Comparison of ENCODE assay signal across 16 cellular contexts in genomic region chr2:180573951-180574350, GRCh38.
DNase-seq lines count a peak whose midpoint lies in the region; ATAC-seq, FAIRE-seq and TF ChIP-seq lines count a peak whose summit lies in the region.
"Had no signal": no experiment of that assay in that cellular context is flagged by ENCODE, and none has a peak within 500 bp of the region (broad histone marks: within the 10 kb centered on the region; RNA-seq: fewer than 3 reads in every experiment).

No MANE protein-coding gene starts in this region.

- WGBS in aorta, 2 donors: 37 to 45% methylated on average over 3 of the region's 3 CpGs

- no peaks in the 10 kb centered on the region for H3K36me3 Mint-ChIP-seq in MCF 10A (ENCODE audit: insufficient read depth, unreplicated experiment)

- ATAC-seq in aorta (ENCODE audit: low FRiP score) (no peak), lower lobe of right lung (no peak)

- no peak overlapping the region for H3K27ac ChIP-seq in breast epithelium
- no peak overlapping the region for H3K27ac ChIP-seq in aorta (ENCODE audit: low read depth in 1 of 2, low read length in 2 of 2)
- H3K27ac ChIP-seq in lower lobe of right lung: no peak overlapping the region
- H3K27ac ChIP-seq: ascending aorta, SJCRH30 had no signal

- TF ChIP-seq CTCF in MCF 10A (IDR thresholded peaks at IDR 0.05; ENCODE audit: unreplicated experiment) (no peak), breast epithelium (IDR thresholded peaks at IDR 0.05) (no peak), lower lobe of right lung (IDR thresholded peaks at IDR 0.05) (no peak)

- peaks cover 23% of the 10 kb centered on the region for H3K4me1 Mint-ChIP-seq in MCF 10A (ENCODE audit: insufficient read depth, unreplicated experiment)
- H3K4me1 Mint-ChIP-seq: activated CD4-positive, alpha-beta T cell treated with anti-CD3 and anti-CD28 coated beads, Interleukin-2, amount 10 ng/mL, durations not matched to agents 7 days and 5 days had no signal

- H3K9me3 ChIP-seq in breast epithelium: no peaks in the 10 kb centered on the region
- H3K9me3 ChIP-seq in aorta (ENCODE audit: control insufficient read depth, low read length): no peaks in the 10 kb centered on the region
- no peaks in the 10 kb centered on the region for H3K9me3 ChIP-seq in lower lobe of right lung
- H3K9me3 ChIP-seq: ascending aorta, SJCRH30 had no signal

- BruUV-seq in MCF 10A (replicated peaks; lab: Mats Ljungman, UMichigan): no TSS peak

- peak overlapping the region; percentile 3 for H3K27ac Mint-ChIP-seq in MCF 10A (ENCODE audit: low read depth, unreplicated experiment)
- H3K27ac Mint-ChIP-seq: activated CD4-positive, alpha-beta T cell treated with anti-CD3 and anti-CD28 coated beads, Interleukin-2, amount 10 ng/mL, durations not matched to agents 7 days and 5 days had no signal

- POLR2A ChIA-PET in MCF 10A (lab: Yijun Ruan, JAX): interaction anchor here (0.6 kb wide), 2 partner anchors 28 to 516 kb away, joined by 3 read pairs; no protein-coding TSS in a partner anchor

- DNase-seq in MCF 10A (ENCODE audit: unreplicated experiment): peak; percentile 58
- DNase-seq in breast epithelium (ENCODE audit: low spot score in 2 of 2): no peak
- DNase-seq in NCI-H748 (lab: John Stamatoyannopoulos, UW; ENCODE audit: unreplicated experiment): peak; percentile 82
- peak; percentile 50 for DNase-seq in dedifferentiated amniotic fluid mesenchymal stem cell (ENCODE audit: extremely low spot score)
- peak; percentile 20 for DNase-seq in urothelium cell line (ENCODE audit: low spot score)
- DNase-seq in NCI-H2196 (lab: John Stamatoyannopoulos, UW; ENCODE audit: unreplicated experiment): no peak
- DNase-seq in aorta: no peak
- no peak for DNase-seq in lower lobe of right lung
- DNase-seq: activated CD4-positive, alpha-beta T cell treated with anti-CD3 and anti-CD28 coated beads, Interleukin-2, amount 10 ng/mL, durations not matched to agents 7 days and 5 days; NCI-H187 treated with DMSO at 0.1 percent for 48 hours; NCI-H774; occipital lobe; small intestine; stimulated activated naive CD4-positive, alpha-beta T cell treated with Interleukin-2 at 50 U/mL for 16 hours had no signal

- H3K4me3 ChIP-seq in breast epithelium (no peak overlapping the region), aorta (ENCODE audit: low read length in 2 of 2) (no peak overlapping the region), lower lobe of right lung (no peak overlapping the region)
- H3K4me3 ChIP-seq: ascending aorta, SJCRH30 had no signal

- CTCF ChIA-PET in MCF 10A (lab: Yijun Ruan, JAX): interaction anchor here (0.8 to 0.9 kb wide), 2 partner anchors 825 to 1141 kb away, joined by 3 to 4 read pairs; no protein-coding TSS in a partner anchor

- no peaks in the 10 kb centered on the region for H3K27me3 Mint-ChIP-seq in MCF 10A (ENCODE audit: insufficient read depth, unreplicated experiment)

- TF ChIP-seq POLR2A in breast epithelium (IDR thresholded peaks at IDR 0.05): no peak

- H3K4me1 ChIP-seq in breast epithelium: no peaks in the 10 kb centered on the region
- H3K4me1 ChIP-seq in aorta (ENCODE audit: control insufficient read depth in 1 of 2, insufficient read depth in 2 of 2, low read length in 2 of 2): peaks cover 0 to 1% of the 10 kb centered on the region in 2 donors
- no peaks in the 10 kb centered on the region for H3K4me1 ChIP-seq in lower lobe of right lung
- H3K4me1 ChIP-seq: ascending aorta had no signal

- H3K27me3 ChIP-seq in breast epithelium: no peaks in the 10 kb centered on the region
- no peaks in the 10 kb centered on the region for H3K27me3 ChIP-seq in aorta (ENCODE audit: control insufficient read depth in 1 of 2, insufficient read depth in 2 of 2, low read length in 1 of 2)
- H3K27me3 ChIP-seq in lower lobe of right lung (ENCODE audit: low read depth): no peaks in the 10 kb centered on the region
- H3K27me3 ChIP-seq: ascending aorta, SJCRH30 had no signal

- H3K9me3 Mint-ChIP-seq in MCF 10A (ENCODE audit: unreplicated experiment): no peaks in the 10 kb centered on the region
- H3K9me3 Mint-ChIP-seq: activated CD4-positive, alpha-beta T cell treated with anti-CD3 and anti-CD28 coated beads, Interleukin-2, amount 10 ng/mL, durations not matched to agents 7 days and 5 days had no signal

- H3K36me3 ChIP-seq in breast epithelium (no peaks in the 10 kb centered on the region), aorta (ENCODE audit: control insufficient read depth in 1 of 2, insufficient read depth in 2 of 2, low read length in 1 of 2) (no peaks in the 10 kb centered on the region), lower lobe of right lung (no peaks in the 10 kb centered on the region)
- H3K36me3 ChIP-seq: ascending aorta, SJCRH30 had no signal

- FAIRE-seq in urothelium cell line (lab: Jason Lieb, UNC): no peak
- FAIRE-seq: small intestine had no signal

- intact Hi-C loops in MCF 10A (cut with micrococcal nuclease) (loop anchor here (10.0 kb wide), 1 partner anchor 51 kb away; no protein-coding TSS in a partner anchor), breast epithelium (cut with DNase I; ENCODE audit: low total_unique reads) (no loop called here), aorta (cut with DNase I) (no loop called here), lower lobe of right lung (cut with DNase I) (no loop called here)

- no peak overlapping the region for H3K4me3 Mint-ChIP-seq in MCF 10A (ENCODE audit: unreplicated experiment)
- H3K4me3 Mint-ChIP-seq: activated CD4-positive, alpha-beta T cell treated with anti-CD3 and anti-CD28 coated beads, Interleukin-2, amount 10 ng/mL, durations not matched to agents 7 days and 5 days had no signal

Comparison
In these comparisons a context has a peak if more than half of its experiments do, and no peak if none do; other contexts are left out.
1. DNase-seq: peak in MCF 10A (single experiment), NCI-H748 (single experiment), dedifferentiated amniotic fluid mesenchymal stem cell (single experiment) and urothelium cell line (single experiment); none in breast epithelium (0 of 2), NCI-H2196 (single experiment), aorta (0 of 2) and lower lobe of right lung (single experiment).